21 cellular contexts compared by ENCODE assay signal in the genomic region with DNA sequence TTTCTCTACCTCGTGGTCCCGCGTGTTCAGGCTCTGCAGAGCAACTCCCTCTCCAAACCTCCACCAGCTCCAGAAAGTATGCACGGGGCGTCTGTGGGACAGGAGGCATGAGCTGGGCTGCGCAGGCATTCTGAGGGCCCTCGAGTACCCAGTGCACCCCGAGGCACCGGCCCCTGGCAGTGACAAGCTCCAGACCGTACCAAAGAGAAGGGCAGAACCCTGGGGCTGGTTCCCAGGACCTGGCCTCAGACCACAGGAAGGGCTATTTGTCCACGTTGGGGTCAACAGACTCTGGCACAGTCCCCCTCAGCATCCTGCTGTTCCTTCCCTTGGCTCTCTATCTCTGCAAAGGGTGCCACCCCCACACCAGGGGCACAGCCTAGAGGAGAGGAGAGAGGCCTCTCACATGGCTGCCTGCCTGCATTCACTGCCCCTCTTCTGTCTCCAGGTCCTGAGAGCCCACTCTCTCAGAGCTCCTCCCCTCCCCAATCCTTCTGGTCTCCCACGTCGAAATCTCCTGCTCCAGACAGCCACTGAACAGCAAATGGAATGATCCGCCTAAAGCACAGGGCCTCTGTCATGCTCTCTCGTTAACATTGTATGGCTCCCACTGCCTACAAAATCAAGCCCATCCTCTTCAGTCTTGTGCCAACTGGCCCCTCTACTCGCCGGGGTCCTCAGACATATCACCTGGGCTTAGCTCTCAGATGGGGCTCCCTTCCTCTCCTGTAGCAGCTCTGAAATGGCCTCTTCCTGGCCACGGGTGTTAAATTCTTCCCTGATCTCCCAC.
A peak's percentile ranks its signal among the peaks of the same experiment; 100 is the strongest.
DNase-seq lines count a peak whose midpoint lies in the region; ATAC-seq and TF ChIP-seq lines count a peak whose summit lies in the region.
"Had no signal": no experiment of that assay in that cellular context is flagged by ENCODE, and none has a peak within 500 bp of the region (broad histone marks: within the 10 kb centered on the region; RNA-seq: fewer than 3 reads in every experiment).

No MANE protein-coding gene starts in this region.

- no peaks in the 10 kb centered on the region for H3K27me3 ChIP-seq in sigmoid colon
- H3K27me3 ChIP-seq: BLaER1, Peyer's patch had no signal

- no peak overlapping the region for H3K4me3 ChIP-seq in coronary artery
- H3K4me3 ChIP-seq in sigmoid colon, result no peak overlapping the region
- H3K4me3 ChIP-seq: BLaER1, GM12878, Peyer's patch had no signal

- no peak for TF ChIP-seq POLR2A in sigmoid colon (IDR thresholded peaks at IDR 0.05)

- 74 to 82% methylated on average over 18 of the region's 18 CpGs for WGBS in sigmoid colon, 2 donors

- no peaks in the 10 kb centered on the region for H3K36me3 ChIP-seq in sigmoid colon
- H3K36me3 ChIP-seq: BLaER1, Peyer's patch had no signal

- H3K4me1 ChIP-seq in sigmoid colon, result no peaks in the 10 kb centered on the region
- H3K4me1 ChIP-seq: Peyer's patch had no signal

- no peak for ATAC-seq in HG03457 (IDR thresholded peaks at IDR 0.05; ENCODE audit: unreplicated experiment)
- ATAC-seq: GM12878 had no signal

- TF ChIP-seq EP300 in sigmoid colon (IDR thresholded peaks at IDR 0.05), result no peak

- intact Hi-C loops in sigmoid colon (cut with DNase I), result no loop called here

- DNase-seq in activated CD4-positive, CD25-positive, alpha-beta regulatory T cell treated with anti-CD3 and anti-CD28 coated beads, Interleukin-2, amount 50 U/mL, for 72 hours, result peak; percentile 18
- no peak for DNase-seq in activated CD4-positive, CD25-positive, alpha-beta regulatory T cell (lab: John Stamatoyannopoulos, UW)
- peak; percentile 61 for DNase-seq in coronary artery (ENCODE audit: low spot score)
- DNase-seq in mesenteric fat pad (ENCODE audit: low spot score), result peak; percentile 78
- DNase-seq in sigmoid colon, result peak; percentile 47
- DNase-seq in NCI-H187 (lab: John Stamatoyannopoulos, UW), result no peak
- no peak for DNase-seq in stimulated activated CD4-positive, alpha-beta T cell treated with anti-CD3 and anti-CD28 coated beads, Interleukin-4, amount 100 ng/mL, for 1 hour
- DNase-seq: ACHN; CD4-positive, alpha-beta memory T cell; DND-41; GOT3; MV-4-11; NCI-H1694; NCI-H2081 treated with DMSO at 0.1 percent for 48 hours; NCI-H2171 treated with DMSO at 0.1 percent for 48 hours; NCI-H524 treated with DMSO at 0.1 percent for 48 hours had no signal

- H3K27ac ChIP-seq in coronary artery (no peak overlapping the region), sigmoid colon (no peak overlapping the region)
- H3K27ac ChIP-seq: 22Rv1, BLaER1, Peyer's patch had no signal

- H3K9me3 ChIP-seq in sigmoid colon, result no peaks in the 10 kb centered on the region
- H3K9me3 ChIP-seq: BLaER1, Peyer's patch had no signal

- no peak for TF ChIP-seq CTCF in coronary artery (IDR thresholded peaks at IDR 0.05)
- no peak for TF ChIP-seq CTCF in sigmoid colon (IDR thresholded peaks at IDR 0.05)

Comparison
In these comparisons a context has a peak if more than half of its experiments do, and no peak if none do; other contexts are left out.
1. DNase-seq: peak in activated CD4-positive, CD25-positive, alpha-beta regulatory T cell treated with anti-CD3 and anti-CD28 coated beads, Interleukin-2, amount 50 U/mL, for 72 hours (single experiment), coronary artery (single experiment), mesenteric fat pad (single experiment) and sigmoid colon (single experiment); none in activated CD4-positive, CD25-positive, alpha-beta regulatory T cell (0 of 4), NCI-H187 (0 of 2) and stimulated activated CD4-positive, alpha-beta T cell treated with anti-CD3 and anti-CD28 coated beads, Interleukin-4, amount 100 ng/mL, for 1 hour (single experiment).